ENCODE assay signal across 1 cellular context in genomic region chr12:15629108-15629507, GRCh38.
A peak's percentile ranks its signal among the peaks of the same experiment; 100 is the strongest.
TF ChIP-seq lines count a peak whose summit lies in the region.

No MANE protein-coding gene starts in this region.

TF ChIP-seq in HepG2, 621 proteins besides CTCF, POLR2A, EP300 and RAD21 (continued from another document and continues in another):
- peak; percentile 39; the same call in 1 of the 2 replicates for TF ChIP-seq TARDBP (CRISPR knock-in tag; IDR thresholded peaks at IDR 0.05)
- TF ChIP-seq KDM2A (CRISPR knock-in tag; IDR thresholded peaks at IDR 0.05; ENCODE audit: borderline replicate concordance, low read depth) = no peak
- no peak for TF ChIP-seq JUN (CRISPR knock-in tag; IDR thresholded peaks at IDR 0.05)
- TF ChIP-seq, protein P1, sequence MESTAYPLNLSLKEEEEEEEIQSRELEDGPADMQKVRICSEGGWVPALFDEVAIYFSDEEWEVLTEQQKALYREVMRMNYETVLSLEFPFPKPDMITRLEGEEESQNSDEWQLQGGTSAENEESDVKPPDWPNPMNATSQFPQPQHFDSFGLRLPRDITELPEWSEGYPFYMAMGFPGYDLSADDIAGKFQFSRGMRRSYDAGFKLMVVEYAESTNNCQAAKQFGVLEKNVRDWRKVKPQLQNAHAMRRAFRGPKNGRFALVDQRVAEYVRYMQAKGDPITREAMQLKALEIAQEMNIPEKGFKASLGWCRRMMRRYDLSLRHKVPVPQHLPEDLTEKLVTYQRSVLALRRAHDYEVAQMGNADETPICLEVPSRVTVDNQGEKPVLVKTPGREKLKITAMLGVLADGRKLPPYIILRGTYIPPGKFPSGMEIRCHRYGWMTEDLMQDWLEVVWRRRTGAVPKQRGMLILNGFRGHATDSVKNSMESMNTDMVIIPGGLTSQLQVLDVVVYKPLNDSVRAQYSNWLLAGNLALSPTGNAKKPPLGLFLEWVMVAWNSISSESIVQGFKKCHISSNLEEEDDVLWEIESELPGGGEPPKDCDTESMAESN (CRISPR knock-in tag; conservative IDR thresholded peaks at IDR 0.05) = no peak
- no peak for TF ChIP-seq ZNF431 (CRISPR knock-in tag; IDR thresholded peaks at IDR 0.05; ENCODE audit: borderline replicate concordance, low read depth)
- no peak for TF ChIP-seq ZNF180 (CRISPR knock-in tag; IDR thresholded peaks at IDR 0.05; ENCODE audit: borderline replicate concordance, low read depth)
- TF ChIP-seq NAIF1 (CRISPR knock-in tag; IDR thresholded peaks at IDR 0.05; ENCODE audit: borderline replicate concordance) = no peak
- no peak for TF ChIP-seq YY1 (IDR thresholded peaks at IDR 0.05; ENCODE audit: insufficient read depth, insufficient replicate concordance, low read depth, low read length)
- no peak for TF ChIP-seq ZNF781 (CRISPR knock-in tag; IDR thresholded peaks at IDR 0.05; ENCODE audit: borderline replicate concordance, not compliant biosample characterization)
- TF ChIP-seq ZNF234 (CRISPR knock-in tag; conservative IDR thresholded peaks at IDR 0.05) = no peak
- TF ChIP-seq GLI4 (CRISPR knock-in tag; IDR thresholded peaks at IDR 0.05; ENCODE audit: borderline replicate concordance) = no peak
- TF ChIP-seq ZNF33B (CRISPR knock-in tag; IDR thresholded peaks at IDR 0.05) = no peak
- TF ChIP-seq ETV6 (CRISPR knock-in tag; conservative IDR thresholded peaks at IDR 0.05) = no peak
- TF ChIP-seq ZNF44 (CRISPR knock-in tag; IDR thresholded peaks at IDR 0.05) = no peak
- no peak for TF ChIP-seq BHLHE40 (IDR thresholded peaks at IDR 0.05; ENCODE audit: low read length)
- no peak for TF ChIP-seq HINFP (CRISPR knock-in tag; IDR thresholded peaks at IDR 0.05; ENCODE audit: low read depth)
- TF ChIP-seq ZNF460 (CRISPR knock-in tag; IDR thresholded peaks at IDR 0.05; ENCODE audit: borderline replicate concordance) = no peak
- TF ChIP-seq, protein P2, sequence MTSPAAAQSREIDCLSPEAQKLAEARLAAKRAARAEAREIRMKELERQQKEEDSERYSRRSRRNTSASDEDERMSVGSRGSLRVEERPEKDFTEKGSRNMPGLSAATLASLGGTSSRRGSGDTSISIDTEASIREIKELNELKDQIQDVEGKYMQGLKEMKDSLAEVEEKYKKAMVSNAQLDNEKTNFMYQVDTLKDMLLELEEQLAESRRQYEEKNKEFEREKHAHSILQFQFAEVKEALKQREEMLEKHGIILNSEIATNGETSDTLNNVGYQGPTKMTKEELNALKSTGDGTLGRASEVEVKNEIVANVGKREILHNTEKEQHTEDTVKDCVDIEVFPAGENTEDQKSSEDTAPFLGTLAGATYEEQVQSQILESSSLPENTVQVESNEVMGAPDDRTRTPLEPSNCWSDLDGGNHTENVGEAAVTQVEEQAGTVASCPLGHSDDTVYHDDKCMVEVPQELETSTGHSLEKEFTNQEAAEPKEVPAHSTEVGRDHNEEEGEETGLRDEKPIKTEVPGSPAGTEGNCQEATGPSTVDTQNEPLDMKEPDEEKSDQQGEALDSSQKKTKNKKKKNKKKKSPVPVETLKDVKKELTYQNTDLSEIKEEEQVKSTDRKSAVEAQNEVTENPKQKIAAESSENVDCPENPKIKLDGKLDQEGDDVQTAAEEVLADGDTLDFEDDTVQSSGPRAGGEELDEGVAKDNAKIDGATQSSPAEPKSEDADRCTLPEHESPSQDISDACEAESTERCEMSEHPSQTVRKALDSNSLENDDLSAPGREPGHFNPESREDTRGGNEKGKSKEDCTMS (CRISPR knock-in tag; conservative IDR thresholded peaks at IDR 0.05) = no peak
- no peak for TF ChIP-seq ZNF768 (CRISPR knock-in tag; IDR thresholded peaks at IDR 0.05)
- TF ChIP-seq PREB (CRISPR knock-in tag; IDR thresholded peaks at IDR 0.05) = no peak
- TF ChIP-seq, protein P3, sequence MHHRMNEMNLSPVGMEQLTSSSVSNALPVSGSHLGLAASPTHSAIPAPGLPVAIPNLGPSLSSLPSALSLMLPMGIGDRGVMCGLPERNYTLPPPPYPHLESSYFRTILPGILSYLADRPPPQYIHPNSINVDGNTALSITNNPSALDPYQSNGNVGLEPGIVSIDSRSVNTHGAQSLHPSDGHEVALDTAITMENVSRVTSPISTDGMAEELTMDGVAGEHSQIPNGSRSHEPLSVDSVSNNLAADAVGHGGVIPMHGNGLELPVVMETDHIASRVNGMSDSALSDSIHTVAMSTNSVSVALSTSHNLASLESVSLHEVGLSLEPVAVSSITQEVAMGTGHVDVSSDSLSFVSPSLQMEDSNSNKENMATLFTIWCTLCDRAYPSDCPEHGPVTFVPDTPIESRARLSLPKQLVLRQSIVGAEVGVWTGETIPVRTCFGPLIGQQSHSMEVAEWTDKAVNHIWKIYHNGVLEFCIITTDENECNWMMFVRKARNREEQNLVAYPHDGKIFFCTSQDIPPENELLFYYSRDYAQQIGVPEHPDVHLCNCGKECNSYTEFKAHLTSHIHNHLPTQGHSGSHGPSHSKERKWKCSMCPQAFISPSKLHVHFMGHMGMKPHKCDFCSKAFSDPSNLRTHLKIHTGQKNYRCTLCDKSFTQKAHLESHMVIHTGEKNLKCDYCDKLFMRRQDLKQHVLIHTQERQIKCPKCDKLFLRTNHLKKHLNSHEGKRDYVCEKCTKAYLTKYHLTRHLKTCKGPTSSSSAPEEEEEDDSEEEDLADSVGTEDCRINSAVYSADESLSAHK (CRISPR knock-in tag; IDR thresholded peaks at IDR 0.05; ENCODE audit: borderline replicate concordance) = no peak
- TF ChIP-seq ZNF703 (CRISPR knock-in tag; IDR thresholded peaks at IDR 0.05; ENCODE audit: borderline replicate concordance) = no peak
- TF ChIP-seq, protein P4, sequence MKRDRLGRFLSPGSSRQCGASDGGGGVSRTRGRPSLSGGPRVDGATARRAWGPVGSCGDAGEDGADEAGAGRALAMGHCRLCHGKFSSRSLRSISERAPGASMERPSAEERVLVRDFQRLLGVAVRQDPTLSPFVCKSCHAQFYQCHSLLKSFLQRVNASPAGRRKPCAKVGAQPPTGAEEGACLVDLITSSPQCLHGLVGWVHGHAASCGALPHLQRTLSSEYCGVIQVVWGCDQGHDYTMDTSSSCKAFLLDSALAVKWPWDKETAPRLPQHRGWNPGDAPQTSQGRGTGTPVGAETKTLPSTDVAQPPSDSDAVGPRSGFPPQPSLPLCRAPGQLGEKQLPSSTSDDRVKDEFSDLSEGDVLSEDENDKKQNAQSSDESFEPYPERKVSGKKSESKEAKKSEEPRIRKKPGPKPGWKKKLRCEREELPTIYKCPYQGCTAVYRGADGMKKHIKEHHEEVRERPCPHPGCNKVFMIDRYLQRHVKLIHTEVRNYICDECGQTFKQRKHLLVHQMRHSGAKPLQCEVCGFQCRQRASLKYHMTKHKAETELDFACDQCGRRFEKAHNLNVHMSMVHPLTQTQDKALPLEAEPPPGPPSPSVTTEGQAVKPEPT (CRISPR knock-in tag; IDR thresholded peaks at IDR 0.05; ENCODE audit: low read depth) = no peak
- no peak for TF ChIP-seq ZNF333 (CRISPR knock-in tag; IDR thresholded peaks at IDR 0.05; ENCODE audit: borderline replicate concordance)
- no peak for TF ChIP-seq TAF15 (IDR thresholded peaks at IDR 0.05; ENCODE audit: low read depth, low read length, poor library complexity, severe bottlenecking)
- 0 out of 4 replicates have a peak, but pooled peaks of 1 of the 2 experiments have one; percentile 24 for TF ChIP-seq MAFK (conservative IDR thresholded peaks at IDR 0.05 in 1 of 2, IDR thresholded peaks at IDR 0.05 in 1 of 2; ENCODE audit: low read length in 2 of 2)
- no peak for TF ChIP-seq SAFB2 (CRISPR knock-in tag; IDR thresholded peaks at IDR 0.05; ENCODE audit: borderline replicate concordance, low read depth)
- no peak for TF ChIP-seq ZNF605 (CRISPR knock-in tag; IDR thresholded peaks at IDR 0.05)
- TF ChIP-seq DZIP1 (CRISPR knock-in tag; IDR thresholded peaks at IDR 0.05) = no peak
- TF ChIP-seq, protein P5, sequence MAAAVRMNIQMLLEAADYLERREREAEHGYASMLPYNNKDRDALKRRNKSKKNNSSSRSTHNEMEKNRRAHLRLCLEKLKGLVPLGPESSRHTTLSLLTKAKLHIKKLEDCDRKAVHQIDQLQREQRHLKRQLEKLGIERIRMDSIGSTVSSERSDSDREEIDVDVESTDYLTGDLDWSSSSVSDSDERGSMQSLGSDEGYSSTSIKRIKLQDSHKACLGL (CRISPR knock-in tag; IDR thresholded peaks at IDR 0.05) = no peak
- peak; percentile 92; the same call in 1 of the 2 replicates for TF ChIP-seq EHMT2 (IDR thresholded peaks at IDR 0.05; ENCODE audit: borderline replicate concordance, low read depth, low read length)
- TF ChIP-seq SIN3B (IDR thresholded peaks at IDR 0.05; ENCODE audit: low read length) = no peak
- TF ChIP-seq ZNF543 (CRISPR knock-in tag; IDR thresholded peaks at IDR 0.05) = no peak
- no peak for TF ChIP-seq XBP1 (CRISPR knock-in tag; IDR thresholded peaks at IDR 0.05)
- no peak for TF ChIP-seq TGIF2 (CRISPR knock-in tag; IDR thresholded peaks at IDR 0.05)
- no peak for TF ChIP-seq PLSCR1 (CRISPR knock-in tag; IDR thresholded peaks at IDR 0.05; ENCODE audit: borderline replicate concordance)
- no peak for TF ChIP-seq CEBPB (IDR thresholded peaks at IDR 0.05; ENCODE audit: borderline replicate concordance, low read depth, low read length)
- no peak for TF ChIP-seq BRD4 (CRISPR knock-in tag; IDR thresholded peaks at IDR 0.05)
- no peak for TF ChIP-seq EZH2 (conservative IDR thresholded peaks at IDR 0.05; ENCODE audit: low read depth, low read length)
- TF ChIP-seq GABPA (IDR thresholded peaks at IDR 0.05; ENCODE audit: low read depth, low read length) = no peak
- TF ChIP-seq GABPA (CRISPR knock-in tag; IDR thresholded peaks at IDR 0.05; ENCODE audit: low read depth) = no peak
- no peak for TF ChIP-seq ZNF326 (CRISPR knock-in tag; IDR thresholded peaks at IDR 0.05; ENCODE audit: borderline replicate concordance)
- no peak for TF ChIP-seq POLR2AphosphoS2 (IDR thresholded peaks at IDR 0.05; ENCODE audit: low read depth, low read length)
- no peak for TF ChIP-seq ZNF672 (CRISPR knock-in tag; IDR thresholded peaks at IDR 0.05)
- TF ChIP-seq U2AF2 (IDR thresholded peaks at IDR 0.05; ENCODE audit: low read depth, low read length) = no peak
- TF ChIP-seq NFIB (CRISPR knock-in tag; IDR thresholded peaks at IDR 0.05; ENCODE audit: borderline replicate concordance) = no peak
- no peak for TF ChIP-seq MAF1 (CRISPR knock-in tag; IDR thresholded peaks at IDR 0.05; ENCODE audit: borderline replicate concordance)
- no peak for TF ChIP-seq SP1 (IDR thresholded peaks at IDR 0.05)
- TF ChIP-seq SP1 (CRISPR knock-in tag; IDR thresholded peaks at IDR 0.05) = no peak
- TF ChIP-seq SKI (IDR thresholded peaks at IDR 0.05; ENCODE audit: partially characterized antibody) = peak; percentile 27
- TF ChIP-seq ZNF629 (CRISPR knock-in tag; conservative IDR thresholded peaks at IDR 0.05) = no peak
- no peak for TF ChIP-seq CENPX (CRISPR knock-in tag; IDR thresholded peaks at IDR 0.05)
- TF ChIP-seq ELF3 (CRISPR knock-in tag; IDR thresholded peaks at IDR 0.05) = peak; percentile 67
- TF ChIP-seq PHF20 (CRISPR knock-in tag; IDR thresholded peaks at IDR 0.05) = no peak
- TF ChIP-seq ZKSCAN1 (IDR thresholded peaks at IDR 0.05; ENCODE audit: low read length) = no peak
- TF ChIP-seq HMGA1 (CRISPR knock-in tag; conservative IDR thresholded peaks at IDR 0.05) = no peak
- TF ChIP-seq MIER2 (CRISPR knock-in tag; IDR thresholded peaks at IDR 0.05) = peak; percentile 53; the same call in 1 of the 2 replicates
- no peak for TF ChIP-seq KLF9 (CRISPR knock-in tag; IDR thresholded peaks at IDR 0.05; ENCODE audit: low read depth)
- TF ChIP-seq POLR2AphosphoS5 (IDR thresholded peaks at IDR 0.05; ENCODE audit: low read depth, low read length) = no peak
- no peak for TF ChIP-seq TOPORS (CRISPR knock-in tag; IDR thresholded peaks at IDR 0.05)
- TF ChIP-seq ZNF121 (CRISPR knock-in tag; IDR thresholded peaks at IDR 0.05) = no peak
- TF ChIP-seq HOXA5 (CRISPR knock-in tag; IDR thresholded peaks at IDR 0.05) = no peak
